8 cellular contexts compared by ENCODE assay signal in genomic region chr2:153478289-153479261, GRCh38. TPM values are rescaled to one million over a fixed set of nuclear protein-coding genes. Genes with fewer than 3 reads are reported as not detected.
DNase-seq lines count a peak whose midpoint lies in the region; ATAC-seq and TF ChIP-seq lines count a peak whose summit lies in the region.

TSS of gene RPRM (minus strand) at chr2:153478762. CDS start at chr2:153478565, 197 bp downstream.

- TF ChIP-seq CTCF in suprapubic skin (IDR thresholded peaks at IDR 0.05): peak; percentile 45 to 94

- CTCF ChIA-PET in CD4-positive, alpha-beta memory T cell (lab: Charles Lee; ENCODE audit: partially characterized antibody): interaction anchor here (0.9 to 1.5 kb wide), 4 partner anchors 9 to 41 kb away, joined by 3 to 6 read pairs (median 4); no protein-coding TSS in a partner anchor

- peak within 1 kb of the TSS in 1 of 7 donors; percentile 75 for H3K27ac Mint-ChIP-seq in CD4-positive, alpha-beta memory T cell

- peaks cover 10 to 31% (median 17%) of the 10 kb centered on the region in 4 donors for H3K4me1 Mint-ChIP-seq in CD4-positive, alpha-beta memory T cell

- POLR2A ChIA-PET in CD4-positive, alpha-beta memory T cell (lab: Charles Lee; ENCODE audit: partially characterized antibody): no interaction called here

- H3K9me3 ChIP-seq in CD4-positive, alpha-beta memory T cell (ENCODE audit: control insufficient read depth in 1 of 2, low read length in 2 of 2): no peaks in the 10 kb centered on the region
- H3K9me3 ChIP-seq in neuron (ENCODE audit: low read length) (no peaks in the 10 kb centered on the region), suprapubic skin (no peaks in the 10 kb centered on the region)

- ATAC-seq in GM19452 (IDR thresholded peaks at IDR 0.05; ENCODE audit: unreplicated experiment) (peak; percentile 86), HG03521 (IDR thresholded peaks at IDR 0.05; ENCODE audit: unreplicated experiment) (peak; percentile 88)

- H3K36me3 ChIP-seq in CD4-positive, alpha-beta memory T cell (ENCODE audit: insufficient read depth, low read length): no peaks in the 10 kb centered on the region
- H3K36me3 ChIP-seq in neuron (ENCODE audit: insufficient read depth, low read length) (no peaks in the 10 kb centered on the region), suprapubic skin (no peaks in the 10 kb centered on the region)

- peak within 1 kb of the TSS in 1 of 2 donors; percentile 42 for H3K4me3 ChIP-seq in CD4-positive, alpha-beta memory T cell (ENCODE audit: low read length in 2 of 2)
- H3K4me3 ChIP-seq in neuron (ENCODE audit: low read length) (peak within 1 kb of the TSS; percentile 45), suprapubic skin (peak within 1 kb of the TSS; percentile 61)

- H3K36me3 Mint-ChIP-seq in CD4-positive, alpha-beta memory T cell: no peaks in the 10 kb centered on the region

- H3K27ac ChIP-seq in CD4-positive, alpha-beta memory T cell (ENCODE audit: low read depth, low read length): no peak within 1 kb of the TSS
- H3K27ac ChIP-seq in suprapubic skin: no peak within 1 kb of the TSS

- H3K27me3 ChIP-seq in CD4-positive, alpha-beta memory T cell (ENCODE audit: insufficient read depth, low read length): peaks cover 24% of the 10 kb centered on the region
- peaks cover 42% of the 10 kb centered on the region for H3K27me3 ChIP-seq in neuron (ENCODE audit: insufficient read depth, low read length)
- peaks cover 36% of the 10 kb centered on the region for H3K27me3 ChIP-seq in suprapubic skin

- peak within 1 kb of the TSS; percentile 21 for H2AFZ ChIP-seq in neuron (ENCODE audit: low read depth, low read length)

- intact Hi-C loops in CD4-positive, alpha-beta memory T cell (cut with micrococcal nuclease): loop anchor here (1.0 to 2.0 kb wide), 5 partner anchors 316 to 1442 kb away; no protein-coding TSS in a partner anchor

- under 1% methylated on average over 13 of the region's 93 CpGs for WGBS in suprapubic skin

- peaks cover 23% of the 10 kb centered on the region for H3K4me1 ChIP-seq in CD4-positive, alpha-beta memory T cell (ENCODE audit: insufficient read depth, low read length)
- peaks cover 21% of the 10 kb centered on the region for H3K4me1 ChIP-seq in neuron (ENCODE audit: insufficient read depth, low read length)
- peaks cover 32% of the 10 kb centered on the region for H3K4me1 ChIP-seq in suprapubic skin

- peak within 1 kb of the TSS; percentile 65 to 88 (median 78) for H3K4me3 Mint-ChIP-seq in CD4-positive, alpha-beta memory T cell

- H3K27me3 Mint-ChIP-seq in CD4-positive, alpha-beta memory T cell: peaks cover 38 to 44% of the 10 kb centered on the region in 2 donors

- peak; percentile 42 to 59 (median 53) for DNase-seq in CD4-positive, alpha-beta memory T cell
- DNase-seq in NOMO-1 (lab: John Stamatoyannopoulos, UW; ENCODE audit: unreplicated experiment in 2 of 2) (peak; percentile 24 to 39), foreskin melanocyte (peak; percentile 26), suprapubic skin (ENCODE audit: low spot score in 2 of 2) (peak; percentile 74 to 81)
- peak; percentile 82 for DNase-seq in activated effector memory CD4-positive, alpha-beta T cell treated with anti-CD3 and anti-CD28 coated beads, Interleukin-2, amount 50 U/mL, for 16 hours

- TF ChIP-seq POLR2A in suprapubic skin (IDR thresholded peaks at IDR 0.05): no peak

- H3K9me3 Mint-ChIP-seq in CD4-positive, alpha-beta memory T cell: peaks cover 0 to 1% (median 0%) of the 10 kb centered on the region in 8 donors

- no peak for TF ChIP-seq EP300 in suprapubic skin (IDR thresholded peaks at IDR 0.05)

RNA-seq across cellular contexts. Expression of gene RPRM, which starts in this region (rescaled TPM):
- total RNA-seq in CD4-positive, alpha-beta memory T cell: not detected
- under 1 TPM in 1 of 2 donors, not detected in 1; 0.97 TPM for polyA plus RNA-seq in CD4-positive, alpha-beta memory T cell
- 1 to 10 TPM in 1 of 4 donors, not detected in 3; 1.5 TPM for total RNA-seq in suprapubic skin

Comparison
In these comparisons a context has a peak if more than half of its experiments do, and no peak if none do; other contexts are left out.
1. Peak in DNase-seq in CD4-positive, alpha-beta memory T cell; RNA of the gene not detected or under 1 TPM.
2. DNase-seq: peak in every context shown above with its lines; median percentile 82 in activated effector memory CD4-positive, alpha-beta T cell treated with anti-CD3 and anti-CD28 coated beads, Interleukin-2, amount 50 U/mL, for 16 hours; 78 in suprapubic skin; 53 in CD4-positive, alpha-beta memory T cell; 32 in NOMO-1; 26 in foreskin melanocyte.